In the genomic region with DNA sequence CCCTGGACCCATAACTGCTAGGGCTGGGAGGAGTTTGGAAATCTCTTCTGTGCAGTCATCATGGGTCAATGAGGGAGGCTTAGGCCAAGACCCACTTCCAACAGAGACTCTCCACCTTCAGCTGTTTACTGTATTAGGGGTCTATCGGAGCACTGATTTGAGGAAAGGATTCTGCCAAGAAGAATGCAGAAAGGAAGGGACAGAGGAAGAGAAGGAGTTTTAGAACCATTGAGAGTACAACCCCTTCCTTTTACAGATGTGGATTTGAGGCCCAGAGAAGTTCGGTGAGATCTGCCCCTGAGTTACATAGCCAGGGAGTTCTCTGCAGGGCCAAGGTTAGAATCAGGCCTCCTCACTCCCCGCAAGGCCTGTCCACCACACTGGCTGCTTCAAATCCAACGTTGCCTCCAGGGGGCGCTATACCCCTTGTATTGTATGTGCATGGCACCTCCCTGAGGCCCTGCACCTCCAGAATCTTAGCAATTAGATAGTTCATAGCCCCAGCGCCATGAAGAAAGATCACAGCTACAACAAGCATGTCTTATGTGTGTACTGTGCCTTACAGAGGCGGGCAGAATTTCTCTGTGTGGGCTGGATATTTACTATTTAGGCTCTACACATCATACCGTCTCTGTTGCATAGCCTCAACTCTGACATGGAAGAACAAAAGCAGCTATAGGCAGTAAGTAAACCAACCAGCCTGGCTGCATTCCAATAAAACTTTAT, we compare ENCODE assay signal across 8 cellular contexts.
DNase-seq lines count a peak whose midpoint lies in the region; ATAC-seq, FAIRE-seq and TF ChIP-seq lines count a peak whose summit lies in the region.

No MANE protein-coding gene starts in this region.

- peaks cover 4% of the 10 kb centered on the region for H3K27me3 Mint-ChIP-seq in activated T-cell treated with anti-CD3 and anti-CD28 coated beads, Interleukin-2, amount 50 U/mL, for 24 hours

- no peaks in the 10 kb centered on the region for H3K27me3 ChIP-seq in thyroid gland

- H3K4me1 Mint-ChIP-seq in activated T-cell treated with anti-CD3 and anti-CD28 coated beads, Interleukin-2, amount 50 U/mL, for 24 hours (ENCODE audit: low read depth): no peaks in the 10 kb centered on the region

- no peak for FAIRE-seq in D721Med (lab: Jason Lieb, UNC)

- no peak overlapping the region for H3K27ac Mint-ChIP-seq in activated T-cell treated with anti-CD3 and anti-CD28 coated beads, Interleukin-2, amount 50 U/mL, for 24 hours

- no peaks in the 10 kb centered on the region for H3K36me3 Mint-ChIP-seq in activated T-cell treated with anti-CD3 and anti-CD28 coated beads, Interleukin-2, amount 50 U/mL, for 24 hours (ENCODE audit: low read depth)

- H3K4me3 ChIP-seq in fibroblast of pulmonary artery (replicated peaks; ENCODE audit: low read depth, low read length) (no peak overlapping the region), thyroid gland (replicated peaks in 1 of 3) (no peak overlapping the region)

- no peak overlapping the region for H3K4me3 Mint-ChIP-seq in activated T-cell treated with anti-CD3 and anti-CD28 coated beads, Interleukin-2, amount 50 U/mL, for 24 hours

- no peaks in the 10 kb centered on the region for H3K4me1 ChIP-seq in thyroid gland

- peak; percentile 74 for TF ChIP-seq CTCF in D721Med (IDR thresholded peaks at IDR 0.05; ENCODE audit: insufficient read depth, missing control alignments)
- peak; percentile 77 for TF ChIP-seq CTCF in fibroblast of pulmonary artery (IDR thresholded peaks at IDR 0.05; ENCODE audit: low read length, missing control alignments)
- peak; percentile 30 to 89 (median 76) for TF ChIP-seq CTCF in thyroid gland (IDR thresholded peaks at IDR 0.05)

- H3K36me3 ChIP-seq in thyroid gland: no peaks in the 10 kb centered on the region

- TF ChIP-seq POLR2A in thyroid gland (IDR thresholded peaks at IDR 0.05): no peak

- H3K9me3 ChIP-seq in thyroid gland: no peaks in the 10 kb centered on the region

- no peaks in the 10 kb centered on the region for H3K9me3 Mint-ChIP-seq in activated T-cell treated with anti-CD3 and anti-CD28 coated beads, Interleukin-2, amount 50 U/mL, for 24 hours

- WGBS in thyroid gland, 2 donors: 37 to 56% methylated on average over 5 to 8 of the region's 8 CpGs

- intact Hi-C loops in thyroid gland (cut with DNase I): loop anchor here (10.0 kb wide), 1 partner anchor 456 kb away; no protein-coding TSS in a partner anchor

- ATAC-seq in GM19468 (IDR thresholded peaks at IDR 0.05; ENCODE audit: extremely low read depth, unreplicated experiment): peak; percentile 44

- DNase-seq in D721Med (ENCODE audit: insufficient read length, low spot score) (peak; percentile 58), HK-2 (ENCODE audit: unreplicated experiment) (peak; percentile 89), OCI-M1 (lab: John Stamatoyannopoulos, UW) (peak; percentile 91), fibroblast of pulmonary artery (ENCODE audit: low read depth) (peak; percentile 96), nucleus accumbens (lab: John Stamatoyannopoulos, UW) (peak in 47 of 56 donors; percentile 1 to 84 (median 24)), thyroid gland (peak; percentile 97 to 99)
- peak; percentile 75 for DNase-seq in activated T-cell treated with anti-CD3 and anti-CD28 coated beads, Interleukin-2, amount 50 U/mL, for 24 hours

- no peak overlapping the region for H3K27ac ChIP-seq in thyroid gland

Comparison
In these comparisons a context has a peak if more than half of its experiments do, and no peak if none do; other contexts are left out.
1. DNase-seq: peak in every context shown above with its lines; median percentile 98 in thyroid gland; 96 in fibroblast of pulmonary artery; 91 in OCI-M1; 89 in HK-2; 75 in activated T-cell treated with anti-CD3 and anti-CD28 coated beads, Interleukin-2, amount 50 U/mL, for 24 hours; 58 in D721Med; 24 in nucleus accumbens.